In genomic region chr18:24400587-24400986, GRCh38 we compare ENCODE assay signal across 26 cellular contexts. TPM values are rescaled to one million over a fixed set of nuclear protein-coding genes. Genes with fewer than 3 reads are reported as not detected.
DNase-seq lines count a peak whose midpoint lies in the region; ATAC-seq and TF ChIP-seq lines count a peak whose summit lies in the region.
"Had no signal": no experiment of that assay in that cellular context is flagged by ENCODE, and none has a peak within 500 bp of the region (broad histone marks: within the 10 kb centered on the region; RNA-seq: fewer than 3 reads in every experiment).

No MANE protein-coding gene starts in this region.

- DNase-seq in Daoy (ENCODE audit: low read depth) = peak; percentile 27
- peak; percentile 46 for DNase-seq in LoVo (ENCODE audit: low spot score)
- DNase-seq in dermis blood vessel endothelial cell = peak; percentile 46
- DNase-seq in stimulated activated naive CD4-positive, alpha-beta T cell (lab: John Stamatoyannopoulos, UW) = no peak
- no peak for DNase-seq in AG20443 (ENCODE audit: low spot score)
- no peak for DNase-seq in mesenteric fat pad (ENCODE audit: low spot score)
- DNase-seq: activated CD4-positive, alpha-beta T cell treated with anti-CD3 and anti-CD28 coated beads, Interleukin-2, amount 50 U/mL, for 1 hour; activated naive CD4-positive, alpha-beta T cell treated with anti-CD3 and anti-CD28 coated beads, Interleukin-2, amount 50 U/mL, for 16 hours; anterior cingulate cortex; BE2C; DMS79 treated with DMSO at 0.1 percent for 48 hours; IMR-90; left lung; MM.1S; NCI-H1417; NCI-H2081; NCI-H774; substantia nigra; upper lobe of right lung had no signal

- no peak for TF ChIP-seq CTCF in nephron (IDR thresholded peaks at IDR 0.05; ENCODE audit: unreplicated experiment in 3 of 3)

- peaks cover 21% of the 10 kb centered on the region for H3K4me1 Mint-ChIP-seq in nephron

- H3K36me3 Mint-ChIP-seq in nephron (ENCODE audit: low read depth) = no peaks in the 10 kb centered on the region

- ATAC-seq in GM21447 (IDR thresholded peaks at IDR 0.05; ENCODE audit: unreplicated experiment) = no peak
- ATAC-seq: GM12878, left lung, upper lobe of right lung had no signal

- peak overlapping the region; percentile 4 to 29 (median 21) for H3K4me3 Mint-ChIP-seq in nephron
- H3K4me3 Mint-ChIP-seq: activated T-helper 1 cell treated with anti-CD3 and anti-CD28 coated beads, Interleukin-12 subunit alpha, Interleukin-12 subunit beta, Interleukin-2, Interleukin-4 antibody, amounts not matched to agents 30 ng/mL and 10 ng/mL and 1 ng/mL, durations not matched to agents 14 hours and 24 hours and 36 hours; central memory CD8-positive, alpha-beta T cell; T-helper 2 cell treated with Interferon-gamma antibody and Interleukin-4, amounts not matched to agents 5 μg/mL and 100 μg/mL, for 36 hours had no signal

- H3K9me3 Mint-ChIP-seq in nephron = no peaks in the 10 kb centered on the region
- H3K9me3 Mint-ChIP-seq: activated T-helper 1 cell treated with anti-CD3 and anti-CD28 coated beads, Interleukin-12 subunit alpha, Interleukin-12 subunit beta, Interleukin-2, Interleukin-4 antibody, amounts not matched to agents 30 ng/mL and 10 ng/mL and 1 ng/mL, durations not matched to agents 14 hours and 24 hours and 36 hours; central memory CD8-positive, alpha-beta T cell; T-helper 2 cell treated with Interferon-gamma antibody and Interleukin-4, amounts not matched to agents 5 μg/mL and 100 μg/mL, for 36 hours had no signal

- peak overlapping the region; percentile 28 to 72 (median 67) for H3K27ac Mint-ChIP-seq in nephron
- H3K27ac Mint-ChIP-seq: activated T-helper 1 cell treated with anti-CD3 and anti-CD28 coated beads, Interleukin-12 subunit alpha, Interleukin-12 subunit beta, Interleukin-2, Interleukin-4 antibody, amounts not matched to agents 30 ng/mL and 10 ng/mL and 1 ng/mL, durations not matched to agents 14 hours and 24 hours and 36 hours; progenitor cell of endocrine pancreas; T-helper 2 cell treated with Interferon-gamma antibody and Interleukin-4, amounts not matched to agents 5 μg/mL and 100 μg/mL, for 36 hours had no signal

- H3K27me3 Mint-ChIP-seq in nephron (ENCODE audit: low read depth) = peaks cover 7% of the 10 kb centered on the region

RNA-seq across cellular contexts. Expression of gene OSBPL1A, which starts 3.0 kb away (rescaled TPM):
- total RNA-seq in Daoy (2014; rRNA removed; shearing (Covaris generic)) = 13.5 and 23.5 TPM in 2 replicates
- total RNA-seq in dermis blood vessel endothelial cell (13.8 and 14.3 TPM in 2 replicates), mesenteric fat pad (162 TPM)

RNA-seq across cellular contexts. Expression of gene IMPACT, which starts 25.9 kb away (rescaled TPM):
- total RNA-seq in Daoy (2014; rRNA removed; shearing (Covaris generic)) = 22.6 and 38.3 TPM in 2 replicates
- 21.6 and 24.8 TPM in 2 replicates for total RNA-seq in dermis blood vessel endothelial cell
- total RNA-seq in mesenteric fat pad = 33.3 TPM

RNA-seq across cellular contexts. Expression of gene HRH4, which starts 59.9 kb away (rescaled TPM):
- 0.06 TPM in 1 of 2 replicates, not detected in the other for total RNA-seq in Daoy (2014; rRNA removed; shearing (Covaris generic))
- 0.19 TPM in 1 of 2 replicates, not detected in the other for total RNA-seq in dermis blood vessel endothelial cell
- total RNA-seq in mesenteric fat pad = 0.39 TPM
- total RNA-seq: GM12878, IMR-90, progenitor cell of endocrine pancreas had no signal

Comparison
In these comparisons a context has a peak if more than half of its experiments do, and no peak if none do; other contexts are left out.
1. DNase-seq: peak in Daoy (single experiment), LoVo (single experiment) and dermis blood vessel endothelial cell (single experiment); none in stimulated activated naive CD4-positive, alpha-beta T cell (0 of 6), AG20443 (single experiment) and mesenteric fat pad (single experiment).